In the genomic region with DNA sequence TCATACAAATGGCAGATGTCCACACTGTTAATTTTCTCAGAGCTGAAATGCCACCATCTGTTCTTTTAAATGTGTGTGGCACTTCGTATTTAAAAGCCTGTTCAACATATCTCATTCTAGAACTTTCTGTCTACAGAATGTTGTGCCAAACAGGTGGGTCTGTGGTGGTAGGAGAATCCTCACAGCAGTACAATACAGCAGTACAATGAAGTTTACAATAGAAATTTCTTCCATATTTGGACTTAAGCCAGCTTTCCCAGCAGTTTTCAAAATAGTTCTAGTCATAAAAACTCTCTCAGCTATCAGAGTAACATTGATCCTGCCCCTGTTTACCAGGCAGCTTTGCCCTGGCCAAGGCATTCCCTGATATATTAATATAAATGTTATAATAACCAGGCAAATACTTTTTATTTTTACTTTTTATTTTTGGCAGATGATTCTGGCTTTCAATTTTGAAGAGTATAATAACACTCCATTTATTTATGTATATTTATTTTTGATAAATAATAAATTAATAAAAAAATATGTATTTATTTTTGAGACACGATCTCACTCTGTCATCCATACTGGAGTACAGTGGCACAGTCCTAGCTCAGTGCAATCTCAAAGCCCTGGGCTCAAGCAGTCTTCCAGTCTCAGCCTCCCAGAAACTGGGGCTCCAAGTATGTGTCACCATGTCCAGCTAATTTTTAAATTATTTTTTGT, we compare ENCODE assay signal across 20 cellular contexts.
"Had no signal": no experiment of that assay in that cellular context is flagged by ENCODE, and none has a peak within 500 bp of the region (broad histone marks: within the 10 kb centered on the region; RNA-seq: fewer than 3 reads in every experiment).

No MANE protein-coding gene starts in this region.

- H3K4me3 ChIP-seq: adrenal gland, hepatocyte, thyroid gland had no signal

- FAIRE-seq: astrocyte, islet of Langerhans had no signal

- H3K27ac ChIP-seq: adrenal gland, foreskin keratinocyte, hepatocyte, thyroid gland, VCaP had no signal

- H3K27me3 ChIP-seq: adrenal gland, foreskin keratinocyte, hepatocyte, thyroid gland had no signal

- H3K9me3 ChIP-seq: adrenal gland, thyroid gland had no signal

- H3K4me2 ChIP-seq: hepatocyte had no signal

- H3K79me2 ChIP-seq: hepatocyte had no signal

- DNase-seq: activated CD4-positive, alpha-beta T cell treated with anti-CD3 and anti-CD28 coated beads for 1 hour; activated CD4-positive, alpha-beta T cell treated with anti-CD3 and anti-CD28 coated beads, Interleukin-2, amount 50 U/mL, for 4 hours; activated effector memory CD4-positive, alpha-beta T cell treated with anti-CD3 and anti-CD28 coated beads, Interleukin-2, amount 50 U/mL, for 16 hours; activated T-cell treated with anti-CD3 and anti-CD28 coated beads, Interleukin-2, amount 50 U/mL, for 72 hours; adrenal gland; foreskin keratinocyte; left cardiac atrium; nucleus accumbens; posterior cingulate gyrus; retina; stimulated activated CD4-positive, alpha-beta T cell treated with anti-CD3 and anti-CD28 coated beads, Interleukin-12 subunit alpha, Interleukin-12 subunit beta, amount 100 ng/mL, for 4 hours; stimulated activated CD4-positive, alpha-beta T cell treated with anti-CD3 and anti-CD28 coated beads, Interleukin-2, amount 100 ng/mL, for 24 hours; stimulated activated naive CD4-positive, alpha-beta T cell treated with Interleukin-2 at 50 U/mL for 16 hours; T-helper 17 cell had no signal

- ATAC-seq: activated T-cell treated with anti-CD3 and anti-CD28 coated beads, Interleukin-2, amount 50 U/mL, for 72 hours; foreskin keratinocyte; left cardiac atrium; natural killer cell treated with Interleukin-12 subunit alpha and Interleukin-12 subunit beta and Interleukin-15 and Interleukin-18, amount 100 ng/mL, for 72 hours; T-helper 17 cell had no signal

- H3K4me1 ChIP-seq: adrenal gland, foreskin keratinocyte had no signal

- H3K36me3 ChIP-seq: adrenal gland, thyroid gland had no signal

- H2AFZ ChIP-seq: hepatocyte had no signal
